ENCODE assay signal across 8 cellular contexts in genomic region chr1:66752000-66752592, GRCh38. TPM values are rescaled to one million over a fixed set of nuclear protein-coding genes. Genes with fewer than 3 reads are reported as not detected.
DNase-seq lines count a peak whose midpoint lies in the region; ATAC-seq and TF ChIP-seq lines count a peak whose summit lies in the region.

TSS of gene DYNLT5 (plus strand) at chr1:66752459. CDS start at chr1:66754659, 2,200 bp downstream.

- no peak within 1 kb of the TSS for H3K9ac ChIP-seq in trophoblast cell (ENCODE audit: low read length)

- intact Hi-C loops in left ventricle myocardium superior (cut with micrococcal nuclease), result no loop called here

- no peaks in the 10 kb centered on the region for H3K36me3 ChIP-seq in BE2C
- H3K36me3 ChIP-seq in trophoblast cell (ENCODE audit: control insufficient read depth in 1 of 2, insufficient read depth in 2 of 2, low read length in 2 of 2), result no peaks in the 10 kb centered on the region

- no peak within 1 kb of the TSS for H2BK120ac ChIP-seq in trophoblast cell (ENCODE audit: insufficient read depth, low read length, poor library complexity)

- peak within 1 kb of the TSS; percentile 39 for H3K4me3 ChIP-seq in BE2C (ENCODE audit: low read depth, low read length)
- peak within 1 kb of the TSS; percentile 33 for H3K4me3 ChIP-seq in trophoblast cell (ENCODE audit: low read depth, low read length)

- H3K4ac ChIP-seq in trophoblast cell (ENCODE audit: low read depth, low read length), result no peak within 1 kb of the TSS

- H3K4me1 ChIP-seq in BE2C (no peaks in the 10 kb centered on the region), trophoblast cell (ENCODE audit: control insufficient read depth in 1 of 2, insufficient read depth in 2 of 2, low read length in 2 of 2) (peaks cover 3 to 7% of the 10 kb centered on the region in 2 experiments)

- peak; percentile 13 for DNase-seq in BE2C
- peak; percentile 42 for DNase-seq in amniotic epithelial cell (ENCODE audit: low read depth)
- DNase-seq in left ventricle myocardium superior, result peak; percentile 73
- DNase-seq in trophoblast cell, result peak in 1 of 2 donors; percentile 26
- DNase-seq in NCI-H2196 (lab: John Stamatoyannopoulos, UW; ENCODE audit: unreplicated experiment), result no peak
- no peak for DNase-seq in NCI-H524 (lab: John Stamatoyannopoulos, UW)
- no peak for DNase-seq in HuH-7 (ENCODE audit: low spot score)

- no peak within 1 kb of the TSS for H3K23ac ChIP-seq in trophoblast cell (ENCODE audit: low read length)

- no peak for TF ChIP-seq CTCF in BE2C (IDR thresholded peaks at IDR 0.05; ENCODE audit: low read depth, low read length)

- no peaks in the 10 kb centered on the region for H3K79me1 ChIP-seq in trophoblast cell (ENCODE audit: low read length)

- peak; percentile 62 for ATAC-seq in HG02678 (IDR thresholded peaks at IDR 0.05; ENCODE audit: unreplicated experiment)
- ATAC-seq in left ventricle myocardium superior, result peak; percentile 95

- H4K12ac ChIP-seq in trophoblast cell (ENCODE audit: low read depth, low read length), result no peak within 1 kb of the TSS

- no peak within 1 kb of the TSS for H3K27ac ChIP-seq in trophoblast cell (ENCODE audit: low read depth, low read length)

- H2AFZ ChIP-seq in trophoblast cell (ENCODE audit: insufficient read depth, low read length, poor library complexity), result peak within 1 kb of the TSS; percentile 23

- H3K14ac ChIP-seq in trophoblast cell (ENCODE audit: low read length), result no peak within 1 kb of the TSS

- H4K91ac ChIP-seq in trophoblast cell (ENCODE audit: low read depth, low read length), result no peak within 1 kb of the TSS

- H3K79me2 ChIP-seq in trophoblast cell (ENCODE audit: control insufficient read depth, insufficient read depth, low read length, poor library complexity), result no peaks in the 10 kb centered on the region

- H3K9me3 ChIP-seq in BE2C (no peaks in the 10 kb centered on the region), trophoblast cell (ENCODE audit: insufficient read depth, low read depth, low read length) (no peaks in the 10 kb centered on the region)

- H3K27me3 ChIP-seq in BE2C (0 out of 2 replicates have a peak, but pooled peaks cover 4% of the 10 kb centered on the region), trophoblast cell (ENCODE audit: insufficient read depth, low read length) (no peaks in the 10 kb centered on the region)

- H3K18ac ChIP-seq in trophoblast cell (ENCODE audit: low read length), result no peak within 1 kb of the TSS

- no peak within 1 kb of the TSS for H2AK5ac ChIP-seq in trophoblast cell (ENCODE audit: low read length)

- H2BK12ac ChIP-seq in trophoblast cell (ENCODE audit: low read length), result no peak within 1 kb of the TSS

- no peak within 1 kb of the TSS for H4K8ac ChIP-seq in trophoblast cell (ENCODE audit: low read depth, low read length)

- peak within 1 kb of the TSS; percentile 80 for H3K4me2 ChIP-seq in trophoblast cell (ENCODE audit: low read length)

- no CpG with 5 or more reads among the region's 35 CpGs for WGBS in trophoblast cell (ENCODE audit: extremely low coverage, insufficient coverage, insufficient read length)

- no peak within 1 kb of the TSS for H2BK5ac ChIP-seq in trophoblast cell (ENCODE audit: low read depth, low read length, poor library complexity)

RNA-seq across cellular contexts. Expression of gene DYNLT5, which starts in this region (rescaled TPM):
- not detected for polyA plus RNA-seq in BE2C (2012; ENCODE audit: insufficient read depth, insufficient read length, low read depth)
- 2.2 TPM for total RNA-seq in left ventricle myocardium superior
- polyA plus RNA-seq in trophoblast cell (2013), result 0.03 TPM in 2 replicates

Comparison
In these comparisons a context has a peak if more than half of its experiments do, and no peak if none do; other contexts are left out.
1. DNase-seq: peak in BE2C (single experiment), amniotic epithelial cell (single experiment) and left ventricle myocardium superior (single experiment); none in NCI-H2196 (single experiment), NCI-H524 (0 of 2) and HuH-7 (single experiment).